ENCODE assay signal across 10 cellular contexts in genomic region chr7:10708447-10708846, GRCh38.
DNase-seq lines count a peak whose midpoint lies in the region; ATAC-seq and TF ChIP-seq lines count a peak whose summit lies in the region.
"Had no signal": no experiment of that assay in that cellular context is flagged by ENCODE, and none has a peak within 500 bp of the region (broad histone marks: within the 10 kb centered on the region; RNA-seq: fewer than 3 reads in every experiment).

No MANE protein-coding gene starts in this region.

- H3K9me3 Mint-ChIP-seq in nephron = no peaks in the 10 kb centered on the region

- WGBS in upper lobe of left lung, 2 donors = 25 to 28% methylated on average over 5 of the region's 5 CpGs

- no peak for ATAC-seq in upper lobe of left lung (ENCODE audit: low FRiP score in 2 of 2)

- no peaks in the 10 kb centered on the region for H3K36me3 ChIP-seq in upper lobe of left lung
- H3K36me3 ChIP-seq: cardiac muscle cell had no signal

- peaks cover 15% of the 10 kb centered on the region for H3K4me1 Mint-ChIP-seq in nephron

- no peaks in the 10 kb centered on the region for H3K9me3 ChIP-seq in upper lobe of left lung

- H3K4me1 ChIP-seq in upper lobe of left lung = no peaks in the 10 kb centered on the region

- TF ChIP-seq POLR2A in upper lobe of left lung (IDR thresholded peaks at IDR 0.05) = no peak

- H3K27me3 ChIP-seq in upper lobe of left lung = no peaks in the 10 kb centered on the region
- H3K27me3 ChIP-seq: cardiac muscle cell had no signal

- DNase-seq in NCI-H146 treated with DMSO at 0.1 percent for 48 hours (lab: John Stamatoyannopoulos, UW; ENCODE audit: unreplicated experiment) (peak; percentile 56), SW480 (ENCODE audit: low spot score) (peak; percentile 55), upper lobe of left lung (no peak), AG08395 (ENCODE audit: low spot score) (no peak), NCI-H2196 (lab: John Stamatoyannopoulos, UW; ENCODE audit: unreplicated experiment) (no peak)
- DNase-seq in stimulated activated CD4-positive, alpha-beta T cell treated with anti-CD3 and anti-CD28 coated beads, Interleukin-2, amount 100 ng/mL, for 24 hours = no peak
- DNase-seq: activated CD4-positive, alpha-beta T cell treated with anti-CD3 and anti-CD28 coated beads for 1 hour had no signal

- TF ChIP-seq CTCF in GM12875 (IDR thresholded peaks at IDR 0.05; ENCODE audit: borderline replicate concordance, insufficient read depth, low read depth, low read length) (0 out of 2 replicates have a peak, but pooled peaks have one; percentile 27), nephron (IDR thresholded peaks at IDR 0.05; ENCODE audit: unreplicated experiment in 3 of 3) (peak; percentile 33 to 55 (median 47)), upper lobe of left lung (IDR thresholded peaks at IDR 0.05) (no peak)

- H3K27me3 Mint-ChIP-seq in nephron (ENCODE audit: low read depth) = no peaks in the 10 kb centered on the region

- no peak for TF ChIP-seq EP300 in upper lobe of left lung (IDR thresholded peaks at IDR 0.05)

- H3K27ac Mint-ChIP-seq in nephron = no peak overlapping the region

- H3K4me3 Mint-ChIP-seq in nephron = no peak overlapping the region

- H3K4me3 ChIP-seq in GM12875 (ENCODE audit: low read depth, low read length) (no peak overlapping the region), upper lobe of left lung (no peak overlapping the region)
- H3K4me3 ChIP-seq: cardiac muscle cell had no signal

- H3K27ac ChIP-seq in upper lobe of left lung = no peak overlapping the region
- H3K27ac ChIP-seq: cardiac muscle cell had no signal

- no peaks in the 10 kb centered on the region for H3K36me3 Mint-ChIP-seq in nephron (ENCODE audit: low read depth)

Comparison
In these comparisons a context has a peak if more than half of its experiments do, and no peak if none do; other contexts are left out.
1. CTCF ChIP-seq: peak in GM12875 (single experiment) and nephron (3 of 3); none in upper lobe of left lung (0 of 6).
2. DNase-seq: peak in NCI-H146 treated with DMSO at 0.1 percent for 48 hours (single experiment) and SW480 (single experiment); none in upper lobe of left lung (0 of 2), stimulated activated CD4-positive, alpha-beta T cell treated with anti-CD3 and anti-CD28 coated beads, Interleukin-2, amount 100 ng/mL, for 24 hours (0 of 2), AG08395 (single experiment) and NCI-H2196 (single experiment).